In genomic region chr4:139663561-139664138, GRCh38 we compare ENCODE assay signal across 23 cellular contexts. TPM values are rescaled to one million over a fixed set of nuclear protein-coding genes. Genes with fewer than 3 reads are reported as not detected.
DNase-seq lines count a peak whose midpoint lies in the region; ATAC-seq, FAIRE-seq and TF ChIP-seq lines count a peak whose summit lies in the region.
"Had no signal": no experiment of that assay in that cellular context is flagged by ENCODE, and none has a peak within 500 bp of the region (broad histone marks: within the 10 kb centered on the region; RNA-seq: fewer than 3 reads in every experiment).

No MANE protein-coding gene starts in this region.

- no peak overlapping the region for H3K9ac ChIP-seq in HUES48 (ENCODE audit: low read depth, low read length)
- no peak overlapping the region for H3K9ac ChIP-seq in endodermal cell (ENCODE audit: extremely low read depth, low read length, poor library complexity, severe bottlenecking)

- H3K27ac Mint-ChIP-seq in CD4-positive, alpha-beta T cell = no peak overlapping the region
- H3K27ac Mint-ChIP-seq in endodermal cell (peak overlapping the region; percentile 90), nephron progenitor cell (peak overlapping the region; percentile 93)

- no peaks in the 10 kb centered on the region for H3K9me3 ChIP-seq in CD4-positive, alpha-beta T cell (ENCODE audit: control insufficient read depth, low read length)
- H3K9me3 ChIP-seq in HUES48 (ENCODE audit: control insufficient read depth, insufficient read depth, low read length) (no peaks in the 10 kb centered on the region), endodermal cell (ENCODE audit: control insufficient read depth, low read length) (peaks cover 16% of the 10 kb centered on the region), pancreas (no peaks in the 10 kb centered on the region), WERI-Rb-1 (ENCODE audit: severe bottlenecking) (no peaks in the 10 kb centered on the region)
- H3K9me3 ChIP-seq: A549 had no signal

- H3K9me3 Mint-ChIP-seq in CD4-positive, alpha-beta T cell = no peaks in the 10 kb centered on the region
- H3K9me3 Mint-ChIP-seq in endodermal cell = peaks cover 8% of the 10 kb centered on the region
- H3K9me3 Mint-ChIP-seq in nephron progenitor cell = peaks cover 10% of the 10 kb centered on the region
- H3K9me3 Mint-ChIP-seq: CD4-positive, alpha-beta memory T cell had no signal

- H3K36me3 ChIP-seq in HUES48 (ENCODE audit: control insufficient read depth, insufficient read depth, low read length) (no peaks in the 10 kb centered on the region), endodermal cell (ENCODE audit: control insufficient read depth, insufficient read depth, low read length) (no peaks in the 10 kb centered on the region), pancreas (no peaks in the 10 kb centered on the region), WERI-Rb-1 (no peaks in the 10 kb centered on the region)

- POLR2A ChIA-PET in CD4-positive, alpha-beta T cell (lab: Charles Lee) = no interaction called here

- CTCF ChIA-PET in CD4-positive, alpha-beta T cell (lab: Charles Lee) = no interaction called here

- no peak for ATAC-seq in CD4-positive, alpha-beta T cell (ENCODE audit: poor library complexity)
- no peak for ATAC-seq in SK-N-SH treated with all-trans-retinoic acid at 6 μM for 48 hours
- no peak for ATAC-seq in pancreas
- ATAC-seq: A549, GM12878 had no signal

- no peak for DNase-seq in CD4-positive, alpha-beta T cell
- DNase-seq in endodermal cell = no peak
- no peak for DNase-seq in nephron progenitor cell
- DNase-seq in SKM-1 treated with dmso at 0.1 percent for 144 hours (lab: John Stamatoyannopoulos, UW; ENCODE audit: unreplicated experiment) = no peak
- DNase-seq in pancreas = no peak
- DNase-seq in WERI-Rb-1 = no peak
- DNase-seq: Calu3; CD4-positive, alpha-beta memory T cell; KBM-7; NCI-H1105 treated with DMSO at 0.1 percent for 48 hours; NCI-H1694; NCI-H2081 treated with DMSO at 0.1 percent for 48 hours; NCI-H446 treated with DMSO at 0.1 percent for 48 hours; NCI-H69; NK-92 treated with Interleukin-12 subunit alpha and Interleukin-12 subunit beta, amount 100 ng/mL, for 24 hours; RPMI8226; SHP77 treated with DMSO at 0.1 percent for 48 hours had no signal

- no peaks in the 10 kb centered on the region for H3K27me3 Mint-ChIP-seq in CD4-positive, alpha-beta T cell
- H3K27me3 Mint-ChIP-seq in endodermal cell (ENCODE audit: insufficient read depth) (no peaks in the 10 kb centered on the region), nephron progenitor cell (ENCODE audit: low read depth, poor library complexity) (peaks cover 4% of the 10 kb centered on the region)
- H3K27me3 Mint-ChIP-seq: CD4-positive, alpha-beta memory T cell had no signal

- no peak overlapping the region for H3K27ac ChIP-seq in CD4-positive, alpha-beta T cell (ENCODE audit: low read depth, low read length)
- H3K27ac ChIP-seq in HUES48 (ENCODE audit: low read depth, low read length) (peak overlapping the region; percentile 8), endodermal cell (ENCODE audit: low read depth, low read length) (no peak overlapping the region), pancreas (peak overlapping the region in 2 of 4 donors; percentile 89 to 94), WERI-Rb-1 (no peak overlapping the region)
- H3K27ac ChIP-seq: A549 had no signal

- no peak for FAIRE-seq in pancreas (lab: Jason Lieb, UNC)
- FAIRE-seq: A549, GM12878, GM19239, H1 had no signal

- no peak overlapping the region for H3K4me3 ChIP-seq in HUES48 (ENCODE audit: low read depth, low read length)
- peak overlapping the region; percentile 74 for H3K4me3 ChIP-seq in endodermal cell (ENCODE audit: low read length)
- H3K4me3 ChIP-seq in pancreas = no peak overlapping the region
- no peak overlapping the region for H3K4me3 ChIP-seq in WERI-Rb-1 (ENCODE audit: low read depth, low read length)
- H3K4me3 ChIP-seq: A549, GM12878 had no signal

- H3K4me3 Mint-ChIP-seq in CD4-positive, alpha-beta T cell = peak overlapping the region; percentile 58
- peak overlapping the region; percentile 19 for H3K4me3 Mint-ChIP-seq in endodermal cell
- no peak overlapping the region for H3K4me3 Mint-ChIP-seq in nephron progenitor cell

- TF ChIP-seq CTCF in CD4-positive, alpha-beta T cell (IDR thresholded peaks at IDR 0.05) = no peak
- TF ChIP-seq CTCF in endodermal cell (conservative IDR thresholded peaks at IDR 0.05) (no peak), nephron progenitor cell (IDR thresholded peaks at IDR 0.05) (no peak), pancreas (IDR thresholded peaks at IDR 0.05) (no peak), WERI-Rb-1 (IDR thresholded peaks at IDR 0.05; ENCODE audit: low read depth, low read length) (no peak)

- WGBS in endodermal cell (ENCODE audit: insufficient coverage in 1 of 2, insufficient read length in 1 of 2), 2 experiments = 86% methylated on average over 1 of the region's 1 CpG; no CpG with 5 or more reads in 1 of the 2 experiments
- WGBS in pancreas, 2 donors = 31 to 43% methylated on average over 1 of the region's 1 CpG

- H3K27me3 ChIP-seq in CD4-positive, alpha-beta T cell (ENCODE audit: control insufficient read depth, insufficient read depth, low read length) = no peaks in the 10 kb centered on the region
- H3K27me3 ChIP-seq in HUES48 (ENCODE audit: control insufficient read depth, insufficient read depth, low read length) (no peaks in the 10 kb centered on the region), endodermal cell (ENCODE audit: control insufficient read depth, insufficient read depth, low read length, poor library complexity, severe bottlenecking) (no peaks in the 10 kb centered on the region), pancreas (no peaks in the 10 kb centered on the region), WERI-Rb-1 (ENCODE audit: insufficient read depth, low read depth, severe bottlenecking) (no peaks in the 10 kb centered on the region)

- H3K4me1 ChIP-seq in HUES48 (ENCODE audit: control insufficient read depth, insufficient read depth, low read length) (peaks cover 22% of the 10 kb centered on the region), endodermal cell (ENCODE audit: control insufficient read depth, insufficient read depth, low read length) (peaks cover 6% of the 10 kb centered on the region), pancreas (peaks cover 13 to 29% (median 25%) of the 10 kb centered on the region in 3 donors)

- H3K4me1 Mint-ChIP-seq in CD4-positive, alpha-beta T cell (ENCODE audit: low read depth) = peaks cover 22% of the 10 kb centered on the region
- peaks cover 53% of the 10 kb centered on the region for H3K4me1 Mint-ChIP-seq in endodermal cell
- H3K4me1 Mint-ChIP-seq in nephron progenitor cell = peaks cover 66% of the 10 kb centered on the region

- no peaks in the 10 kb centered on the region for H3K36me3 Mint-ChIP-seq in CD4-positive, alpha-beta T cell (ENCODE audit: low read depth)
- H3K36me3 Mint-ChIP-seq in endodermal cell (ENCODE audit: low read depth) (peaks cover 2% of the 10 kb centered on the region), nephron progenitor cell (ENCODE audit: low read depth) (peaks cover 4% of the 10 kb centered on the region)

- intact Hi-C loops in CD4-positive, alpha-beta T cell (cut with DNase I, micrococcal nuclease) = no loop called here
- intact Hi-C loops in pancreas (cut with DNase I) = no loop called here

TF ChIP-seq in SK-N-SH treated with all-trans-retinoic acid at 6 μM for 48 hours, 23 proteins besides CTCF, POLR2A, EP300 and RAD21:
- TF ChIP-seq ZNF565 (CRISPR knock-in tag; conservative IDR thresholded peaks at IDR 0.05; ENCODE audit: low read depth) (no peak), ZFP30 (CRISPR knock-in tag; IDR thresholded peaks at IDR 0.05) (no peak), CREB5 (CRISPR knock-in tag; IDR thresholded peaks at IDR 0.05; ENCODE audit: low read depth) (no peak), ESRRG (CRISPR knock-in tag; IDR thresholded peaks at IDR 0.05) (no peak)

RNA-seq across cellular contexts. Expression of gene MGST2, which starts 2.0 kb away (rescaled TPM):
- 1 to 10 TPM in 1 of 2 experiments, under 1 TPM in 1; 0.70 to 3.0 TPM for total RNA-seq in CD4-positive, alpha-beta T cell
- total RNA-seq in endodermal cell (100 to 1,000 TPM; 188 to 215 TPM), pancreas (10 to 100 TPM; 23.9 to 48.2 (median 30.4) TPM)
- 53.2 TPM for polyA plus RNA-seq in endodermal cell (2013, experiment 1 of 2)
- polyA plus RNA-seq in endodermal cell (2013, experiment 2 of 2) = 60.4 TPM
- polyA plus RNA-seq in pancreas = 10 to 100 TPM; 52.8 to 60.8 TPM

Comparison
In these comparisons a context has a peak if more than half of its experiments do, and no peak if none do; other contexts are left out.
1. RNA of gene MGST2, which starts 2.0 kb away (total RNA-seq): 188 to 215 TPM in endodermal cell and 23.9 to 48.2 TPM in pancreas; 0.70 to 3.0 TPM in CD4-positive, alpha-beta T cell; every median in the first group is over 4 times any median in the second.